Comparison of ENCODE assay signal across 1 cellular context in genomic region chr2:220708366-220708765, GRCh38.
TF ChIP-seq lines count a peak whose summit lies in the region.

No MANE protein-coding gene starts in this region.

TF ChIP-seq in GM23338, 12 proteins besides CTCF, POLR2A, EP300 and RAD21 (continued from another document):
- no peak for TF ChIP-seq ZNF462 (CRISPR knock-in tag; IDR thresholded peaks at IDR 0.05)
- no peak for TF ChIP-seq JUNB (IDR thresholded peaks at IDR 0.05; ENCODE audit: unreplicated experiment)
- no peak for TF ChIP-seq ETS1 (IDR thresholded peaks at IDR 0.05)
